Comparison of ENCODE assay signal across 1 cellular context in genomic region chr7:158047386-158048059, GRCh38.
TF ChIP-seq lines count a peak whose summit lies in the region.

No MANE protein-coding gene starts in this region.

TF ChIP-seq in H1, 55 proteins besides CTCF, POLR2A, EP300 and RAD21 (continued from another document):
- TF ChIP-seq CTBP2 (IDR thresholded peaks at IDR 0.05; ENCODE audit: borderline replicate concordance, insufficient read depth, insufficient read length, low read length) = no peak
- no peak for TF ChIP-seq BCL11A (IDR thresholded peaks at IDR 0.05; ENCODE audit: low read depth in 2 of 2, low read length in 2 of 2)
- TF ChIP-seq USF2 (IDR thresholded peaks at IDR 0.05; ENCODE audit: low read length) = no peak
- no peak for TF ChIP-seq PHF8 (conservative IDR thresholded peaks at IDR 0.05; ENCODE audit: low read depth, low read length)
- TF ChIP-seq HDAC2 (IDR thresholded peaks at IDR 0.05; ENCODE audit: borderline replicate concordance in 1 of 2, low read depth in 2 of 2, low read length in 2 of 2) = no peak
- no peak for TF ChIP-seq CHD7 (IDR thresholded peaks at IDR 0.05; ENCODE audit: insufficient replicate concordance, low read length)
